Comparison of ENCODE assay signal across 9 cellular contexts in genomic region chr16:79316004-79316458, GRCh38.
A peak's percentile ranks its signal among the peaks of the same experiment; 100 is the strongest.
DNase-seq lines count a peak whose midpoint lies in the region; ATAC-seq and TF ChIP-seq lines count a peak whose summit lies in the region.
"Had no signal": no experiment of that assay in that cellular context is flagged by ENCODE, and none has a peak within 500 bp of the region (broad histone marks: within the 10 kb centered on the region; RNA-seq: fewer than 3 reads in every experiment).

No MANE protein-coding gene starts in this region.

- H3K36me3 Mint-ChIP-seq in activated naive CD4-positive, alpha-beta T cell treated with anti-CD3 and anti-CD28 coated beads, Interleukin-2, amount 10 ng/mL, durations not matched to agents 7 days and 5 days: no peaks in the 10 kb centered on the region
- no peaks in the 10 kb centered on the region for H3K36me3 Mint-ChIP-seq in stimulated activated naive CD8-positive, alpha-beta T cell treated with anti-CD3 and anti-CD28 coated beads, Interleukin-15, Interleukin-2, amounts not matched to agents 100 ng/mL and 50 ng/mL, for 24 hours (ENCODE audit: low read depth)

- no peak overlapping the region for H3K27ac Mint-ChIP-seq in activated naive CD4-positive, alpha-beta T cell treated with anti-CD3 and anti-CD28 coated beads, Interleukin-2, amount 10 ng/mL, durations not matched to agents 7 days and 5 days
- peak overlapping the region; percentile 80 for H3K27ac Mint-ChIP-seq in stimulated activated naive CD8-positive, alpha-beta T cell treated with anti-CD3 and anti-CD28 coated beads, Interleukin-15, Interleukin-2, amounts not matched to agents 100 ng/mL and 50 ng/mL, for 24 hours
- H3K27ac Mint-ChIP-seq: GM23338 had no signal

- peaks cover 7% of the 10 kb centered on the region for H3K4me1 Mint-ChIP-seq in activated naive CD4-positive, alpha-beta T cell treated with anti-CD3 and anti-CD28 coated beads, Interleukin-2, amount 10 ng/mL, durations not matched to agents 7 days and 5 days
- H3K4me1 Mint-ChIP-seq in stimulated activated naive CD8-positive, alpha-beta T cell treated with anti-CD3 and anti-CD28 coated beads, Interleukin-15, Interleukin-2, amounts not matched to agents 100 ng/mL and 50 ng/mL, for 24 hours (ENCODE audit: low read depth): peaks cover 21% of the 10 kb centered on the region

- H3K4me3 ChIP-seq in psoas muscle: no peak overlapping the region
- H3K4me3 ChIP-seq: GM23338 had no signal

- intact Hi-C loops in psoas muscle (cut with DNase I): loop anchor here (5.0 to 10.0 kb wide), 3 partner anchors 59 to 129 kb away; no protein-coding TSS in a partner anchor

- 83 to 88% (median 86%) methylated on average over 8 of the region's 8 CpGs for WGBS in psoas muscle, 3 donors

- H3K36me3 ChIP-seq in psoas muscle (ENCODE audit: insufficient read depth in 1 of 2, low read depth in 1 of 2): no peaks in the 10 kb centered on the region

- peaks cover 60% of the 10 kb centered on the region for H3K27me3 Mint-ChIP-seq in activated naive CD4-positive, alpha-beta T cell treated with anti-CD3 and anti-CD28 coated beads, Interleukin-2, amount 10 ng/mL, durations not matched to agents 7 days and 5 days
- H3K27me3 Mint-ChIP-seq in stimulated activated naive CD8-positive, alpha-beta T cell treated with anti-CD3 and anti-CD28 coated beads, Interleukin-15, Interleukin-2, amounts not matched to agents 100 ng/mL and 50 ng/mL, for 24 hours: peaks cover 57% of the 10 kb centered on the region

- H3K9me3 ChIP-seq in psoas muscle: no peaks in the 10 kb centered on the region

- no peak overlapping the region for H3K4me3 Mint-ChIP-seq in activated naive CD4-positive, alpha-beta T cell treated with anti-CD3 and anti-CD28 coated beads, Interleukin-2, amount 10 ng/mL, durations not matched to agents 7 days and 5 days
- H3K4me3 Mint-ChIP-seq in stimulated activated naive CD8-positive, alpha-beta T cell treated with anti-CD3 and anti-CD28 coated beads, Interleukin-15, Interleukin-2, amounts not matched to agents 100 ng/mL and 50 ng/mL, for 24 hours: peak overlapping the region; percentile 50
- H3K4me3 Mint-ChIP-seq: GM23338 had no signal

- H3K27me3 ChIP-seq in psoas muscle (ENCODE audit: insufficient read depth in 3 of 3, low read length in 2 of 3): no peaks in the 10 kb centered on the region

- H3K4me1 ChIP-seq in psoas muscle: peaks cover 16% of the 10 kb centered on the region

- peak; percentile 88 for DNase-seq in activated effector memory CD4-positive, alpha-beta T cell treated with anti-CD3 and anti-CD28 coated beads, Interleukin-2, amount 50 U/mL, for 16 hours
- DNase-seq in activated effector memory CD4-positive, alpha-beta T cell treated with Interleukin-2 at 50 U/mL for 16 hours: no peak
- DNase-seq in activated naive CD4-positive, alpha-beta T cell treated with anti-CD3 and anti-CD28 coated beads, Interleukin-2, amount 10 ng/mL, durations not matched to agents 7 days and 5 days: peak; percentile 28
- DNase-seq in psoas muscle: no peak

- ATAC-seq in HG03439 (IDR thresholded peaks at IDR 0.05; ENCODE audit: unreplicated experiment) (peak; percentile 92), HG03196 (IDR thresholded peaks at IDR 0.05; ENCODE audit: unreplicated experiment) (no peak), esophagus mucosa (no peak), psoas muscle (no peak)
- ATAC-seq: GM23338 had no signal

- CTCF ChIA-PET in activated naive CD4-positive, alpha-beta T cell treated with anti-CD3 and anti-CD28 coated beads, Interleukin-2, amount 10 ng/mL, durations not matched to agents 7 days and 5 days (lab: Charles Lee): no interaction called here

- H3K27ac ChIP-seq in psoas muscle: no peak overlapping the region

- no peaks in the 10 kb centered on the region for H3K9me3 Mint-ChIP-seq in activated naive CD4-positive, alpha-beta T cell treated with anti-CD3 and anti-CD28 coated beads, Interleukin-2, amount 10 ng/mL, durations not matched to agents 7 days and 5 days
- H3K9me3 Mint-ChIP-seq in stimulated activated naive CD8-positive, alpha-beta T cell treated with anti-CD3 and anti-CD28 coated beads, Interleukin-15, Interleukin-2, amounts not matched to agents 100 ng/mL and 50 ng/mL, for 24 hours: no peaks in the 10 kb centered on the region
- H3K9me3 Mint-ChIP-seq: GM23338 had no signal

- TF ChIP-seq CTCF in psoas muscle (IDR thresholded peaks at IDR 0.05): no peak

Comparison
In these comparisons a context has a peak if more than half of its experiments do, and no peak if none do; other contexts are left out.
1. DNase-seq: peak in activated effector memory CD4-positive, alpha-beta T cell treated with anti-CD3 and anti-CD28 coated beads, Interleukin-2, amount 50 U/mL, for 16 hours (single experiment) and activated naive CD4-positive, alpha-beta T cell treated with anti-CD3 and anti-CD28 coated beads, Interleukin-2, amount 10 ng/mL, durations not matched to agents 7 days and 5 days (single experiment); none in activated effector memory CD4-positive, alpha-beta T cell treated with Interleukin-2 at 50 U/mL for 16 hours (single experiment) and psoas muscle (0 of 2).